8 cellular contexts compared by ENCODE assay signal in genomic region chr10:79929409-79929904, GRCh38. TPM values are rescaled to one million over a fixed set of nuclear protein-coding genes. Genes with fewer than 3 reads are reported as not detected.
DNase-seq lines count a peak whose midpoint lies in the region; ATAC-seq and TF ChIP-seq lines count a peak whose summit lies in the region.

No MANE protein-coding gene starts in this region.

- H3K27me3 ChIP-seq in BE2C, result peaks cover 11% of the 10 kb centered on the region
- peaks cover 0 to 25% (median 0%) of the 10 kb centered on the region in 4 donors for H3K27me3 ChIP-seq in esophagus squamous epithelium

- peaks cover 5 to 23% (median 17%) of the 10 kb centered on the region in 3 donors for H3K27me3 Mint-ChIP-seq in naive B cell

- WGBS in esophagus squamous epithelium, 2 donors, result 6 to 11% methylated on average over 3 to 11 of the region's 14 CpGs

- ATAC-seq in GM18873 (IDR thresholded peaks at IDR 0.05; ENCODE audit: low FRiP score, unreplicated experiment) (peak; percentile 77), HG03175 (IDR thresholded peaks at IDR 0.05; ENCODE audit: unreplicated experiment) (peak; percentile 73), naive B cell (ENCODE audit: low read depth in 2 of 2) (peak; percentile 45 to 73)

- H3K36me3 ChIP-seq in BE2C (no peaks in the 10 kb centered on the region), esophagus squamous epithelium (no peaks in the 10 kb centered on the region)

- H3K27ac Mint-ChIP-seq in naive B cell, result peak overlapping the region in 3 of 6 donors; percentile 21 to 86 (median 56)

- H3K4me3 Mint-ChIP-seq in naive B cell, result peak overlapping the region in 1 of 8 donors; percentile 38

- TF ChIP-seq CTCF in BE2C (IDR thresholded peaks at IDR 0.05; ENCODE audit: low read depth, low read length), result peak; percentile 83
- TF ChIP-seq CTCF in esophagus squamous epithelium (IDR thresholded peaks at IDR 0.05), result peak; percentile 59 to 90 (median 86)

- intact Hi-C loops in esophagus squamous epithelium (cut with DNase I), result no loop called here

- H3K4me1 ChIP-seq in BE2C (no peaks in the 10 kb centered on the region), esophagus squamous epithelium (peaks cover 0 to 7% (median 0%) of the 10 kb centered on the region in 3 donors)

- H3K4me3 ChIP-seq in BE2C (ENCODE audit: low read depth, low read length) (no peak overlapping the region), esophagus squamous epithelium (no peak overlapping the region)

- peaks cover 5 to 7% (median 6%) of the 10 kb centered on the region in 3 donors for H3K4me1 Mint-ChIP-seq in naive B cell

- H3K9me3 ChIP-seq in BE2C (no peaks in the 10 kb centered on the region), esophagus squamous epithelium (no peaks in the 10 kb centered on the region)

- H3K27ac ChIP-seq in esophagus squamous epithelium, result no peak overlapping the region

- no peak for TF ChIP-seq POLR2A in esophagus squamous epithelium (IDR thresholded peaks at IDR 0.05)

- no peaks in the 10 kb centered on the region for H3K36me3 Mint-ChIP-seq in naive B cell

- DNase-seq in BE2C (peak; percentile 83), NOMO-1 treated with DMSO at 0.1 percent for 48 hours (lab: John Stamatoyannopoulos, UW; ENCODE audit: unreplicated experiment) (peak; percentile 31), activated T-cell treated with anti-CD3 and anti-CD28 coated beads for 4 hours (peak; percentile 65), esophagus squamous epithelium (lab: John Stamatoyannopoulos, UW) (no peak), naive B cell (peak; percentile 51)
- peak; percentile 45 to 68 for DNase-seq in stimulated activated CD8-positive, alpha-beta memory T cell treated with anti-CD3 and anti-CD28 coated beads, Interleukin-7, amount 100 ng/mL, for 48 hours (ENCODE audit: extremely low read depth in 1 of 2, low read depth in 1 of 2)

- peaks cover 0 to 15% (median 8%) of the 10 kb centered on the region in 7 donors for H3K9me3 Mint-ChIP-seq in naive B cell

RNA-seq across cellular contexts. Expression of gene SFTPD, which starts 19.4 kb away (rescaled TPM):
- not detected for polyA plus RNA-seq in BE2C (2012; ENCODE audit: insufficient read depth, insufficient read length, low read depth)
- 1 to 10 TPM in 2 of 4 donors, under 1 TPM in 2; 0.83 to 1.2 (median 1.0) TPM for total RNA-seq in esophagus squamous epithelium
- not detected for polyA plus RNA-seq in naive B cell (ENCODE audit: low read depth in 6 of 6)
